In the genomic region with DNA sequence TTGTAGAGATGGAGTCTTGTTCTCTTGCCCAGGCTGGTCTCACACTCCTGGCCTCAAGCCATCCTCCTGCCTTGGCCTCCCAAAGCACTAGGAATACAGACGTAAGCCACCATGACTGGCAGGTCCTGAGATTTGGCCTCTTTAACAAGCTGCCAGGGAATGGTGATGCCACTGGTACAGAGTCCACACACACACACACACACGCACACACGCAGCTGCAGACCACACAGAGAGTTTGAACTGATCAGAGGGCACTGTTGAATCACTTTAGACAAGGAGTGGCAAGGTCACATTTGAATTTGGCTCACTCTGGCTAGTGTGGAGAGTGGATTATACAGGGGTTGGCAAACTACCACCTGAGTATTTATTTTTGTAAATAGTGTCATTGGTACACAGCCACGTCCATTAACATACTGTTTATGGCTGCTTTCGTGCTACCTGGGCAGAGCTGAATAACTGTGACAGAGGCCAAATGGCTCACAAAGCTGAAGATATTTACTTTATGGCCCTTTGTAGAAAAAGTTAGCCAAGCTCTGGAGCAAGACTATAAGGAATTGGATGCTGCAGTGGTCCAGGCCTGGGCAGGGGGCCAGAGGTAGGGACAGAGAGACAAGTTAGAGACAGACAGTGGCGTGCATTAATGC, we compare ENCODE assay signal across 24 cellular contexts. TPM values are rescaled to one million over a fixed set of nuclear protein-coding genes. Genes with fewer than 3 reads are reported as not detected.
DNase-seq lines count a peak whose midpoint lies in the region; ATAC-seq and TF ChIP-seq lines count a peak whose summit lies in the region.
"Had no signal": no experiment of that assay in that cellular context is flagged by ENCODE, and none has a peak within 500 bp of the region (broad histone marks: within the 10 kb centered on the region; RNA-seq: fewer than 3 reads in every experiment).

No MANE protein-coding gene starts in this region.

- peaks cover 26% of the 10 kb centered on the region for H3K79me2 ChIP-seq in PC-3 (ENCODE audit: low read length)
- H3K79me2 ChIP-seq: parathyroid adenoma had no signal

- H3K4me3 ChIP-seq in IMR-90 (ENCODE audit: insufficient read depth, low read depth, low read length) (no peak overlapping the region), PC-3 (ENCODE audit: low read length) (no peak overlapping the region), esophagus squamous epithelium (no peak overlapping the region), prostate gland (no peak overlapping the region), Caco-2 (ENCODE audit: low read depth, low read length) (no peak overlapping the region)
- H3K4me3 ChIP-seq: lower lobe of right lung had no signal

- ATAC-seq in IMR-90 (ENCODE audit: low read depth), result no peak
- ATAC-seq in PC-3, result peak; percentile 74
- no peak for ATAC-seq in GM18511 (IDR thresholded peaks at IDR 0.05; ENCODE audit: unreplicated experiment)
- ATAC-seq: HCT116, lower lobe of right lung had no signal

- H3K14ac ChIP-seq in IMR-90 (replicated peaks; ENCODE audit: low read depth, low read length), result no peak overlapping the region

- no peak overlapping the region for H3K4me3 Mint-ChIP-seq in Caco-2 (ENCODE audit: unreplicated experiment)
- H3K4me3 Mint-ChIP-seq: activated naive CD4-positive, alpha-beta T cell treated with anti-CD3 and anti-CD28 coated beads, Interleukin-2, amount 50 U/mL, for 24 hours; brain; naive B cell had no signal

- peak overlapping the region; percentile 16; the same call in 1 of the 2 replicates for H2AK5ac ChIP-seq in IMR-90 (ENCODE audit: low read depth, low read length)

- BruUV-seq in IMR-90 (replicated peaks; lab: Mats Ljungman, UMichigan) (no TSS peak), PC-3 (replicated peaks; lab: Mats Ljungman, UMichigan) (no TSS peak), Caco-2 (replicated peaks; lab: Mats Ljungman, UMichigan) (no TSS peak)

- POLR2A ChIA-PET in IMR-90 (lab: Charles Lee; ENCODE audit: unreplicated experiment) (interaction anchor here (0.5 kb wide), 1 partner anchor 431 kb away, joined by 5 read pairs; no protein-coding TSS in a partner anchor), PC-3 (lab: Charles Lee; ENCODE audit: unreplicated experiment) (no interaction called here), Caco-2 (lab: Charles Lee) (no interaction called here)

- peaks cover 16% of the 10 kb centered on the region for H3K36me3 Mint-ChIP-seq in Caco-2 (ENCODE audit: insufficient read depth, unreplicated experiment)
- H3K36me3 Mint-ChIP-seq: activated naive CD4-positive, alpha-beta T cell treated with anti-CD3 and anti-CD28 coated beads, Interleukin-2, amount 50 U/mL, for 24 hours; brain; naive B cell had no signal

- WGBS in IMR-90 (ENCODE audit: extremely low coverage in 2 of 2, insufficient read length in 1 of 2), 2 experiments, result 80% methylated on average over 1 of the region's 6 CpGs; no CpG with 5 or more reads in 1 of the 2 experiments
- whole genome bisulfite sequencing in esophagus squamous epithelium, 2 donors, result 37 to 81% methylated on average over 4 to 5 of the region's 6 CpGs
- 34% methylated on average over 6 of the region's 6 CpGs for WGBS in prostate gland

- TF ChIP-seq POLR2A in IMR-90 (IDR thresholded peaks at IDR 0.05; ENCODE audit: low read depth, low read length) (no peak), esophagus squamous epithelium (IDR thresholded peaks at IDR 0.05) (no peak), prostate gland (IDR thresholded peaks at IDR 0.05) (no peak)

- no peak overlapping the region for H3K27ac Mint-ChIP-seq in Caco-2 (ENCODE audit: unreplicated experiment)
- H3K27ac Mint-ChIP-seq: activated naive CD4-positive, alpha-beta T cell treated with anti-CD3 and anti-CD28 coated beads, Interleukin-2, amount 50 U/mL, for 24 hours had no signal

- DNase-seq in IMR-90, result no peak
- peak; percentile 63 for DNase-seq in PC-3
- DNase-seq in esophagus squamous epithelium (lab: John Stamatoyannopoulos, UW), result no peak
- peak; percentile 77 for DNase-seq in prostate gland (ENCODE audit: low spot score)
- no peak for DNase-seq in amniotic stem cell (lab: John Stamatoyannopoulos, UW)
- DNase-seq in T-helper 1 cell, result no peak
- no peak for DNase-seq in Caco-2
- DNase-seq: activated CD4-positive, alpha-beta T cell treated with anti-CD3 and anti-CD28 coated beads, Interleukin-2, amount 50 U/mL, for 48 hours; AML-193; Calu3; dermis blood vessel endothelial cell; lower lobe of right lung; naive B cell; NCI-H1105; NCI-H2171; NCI-H748 treated with DMSO at 0.1 percent for 48 hours; stimulated activated CD4-positive, alpha-beta T cell treated with anti-CD3 and anti-CD28 coated beads, Interleukin-4, amount 100 ng/mL, for 1 hour; SW 1271 had no signal

- H3K9ac ChIP-seq in IMR-90 (ENCODE audit: low read depth, low read length) (no peak overlapping the region), PC-3 (ENCODE audit: low read length) (no peak overlapping the region)
- H3K9ac ChIP-seq: KMS-11, parathyroid adenoma had no signal

- H3K27ac ChIP-seq in IMR-90 (ENCODE audit: insufficient read depth, low read length) (no peak overlapping the region), PC-3 (ENCODE audit: low read length) (peak overlapping the region; percentile 62), esophagus squamous epithelium (peak overlapping the region; percentile 28 to 99 (median 68)), prostate gland (peak overlapping the region; percentile 46 to 63)
- H3K27ac ChIP-seq: KMS-11, lower lobe of right lung, parathyroid adenoma had no signal

- H3K56ac ChIP-seq in IMR-90 (ENCODE audit: extremely low read depth, insufficient read depth, low read length), result no peak overlapping the region

- intact Hi-C loops in IMR-90 (cut with micrococcal nuclease) (no loop called here), PC-3 (cut with micrococcal nuclease) (no loop called here), esophagus squamous epithelium (cut with DNase I) (no loop called here), prostate gland (cut with DNase I) (no loop called here), Caco-2 (cut with micrococcal nuclease; ENCODE audit: unreplicated experiment) (loop anchor here (5.0 kb wide), 1 partner anchor 44 kb away; the partner anchor contains the start of gene SYT17)

- H3K4me2 ChIP-seq in IMR-90 (ENCODE audit: low read depth, low read length) (no peak overlapping the region), PC-3 (ENCODE audit: low read length) (no peak overlapping the region)
- H3K4me2 ChIP-seq: KMS-11 had no signal

- H2AK9ac ChIP-seq in IMR-90 (replicated peaks; ENCODE audit: low read depth, low read length, poor library complexity), result no peak overlapping the region

- H2BK5ac ChIP-seq in IMR-90 (ENCODE audit: low read depth, low read length, poor library complexity, severe bottlenecking), result no peak overlapping the region

- H3K27me3 ChIP-seq in IMR-90 (ENCODE audit: control insufficient read depth, insufficient read depth, low read length), result no peaks in the 10 kb centered on the region
- H3K27me3 ChIP-seq in PC-3 (ENCODE audit: low read length), result no peaks in the 10 kb centered on the region
- no peaks in the 10 kb centered on the region for H3K27me3 ChIP-seq in esophagus squamous epithelium
- no peaks in the 10 kb centered on the region for H3K27me3 ChIP-seq in prostate gland (replicated peaks; ENCODE audit: insufficient read depth)
- H3K27me3 ChIP-seq in Caco-2 (replicated peaks; ENCODE audit: control insufficient read depth, insufficient read depth, low read length), result no peaks in the 10 kb centered on the region

- peaks cover 7 to 50% of the 10 kb centered on the region in 2 experiments; a peak in 3 of 4 replicates for H3K79me1 ChIP-seq in IMR-90 (ENCODE audit: low read depth in 1 of 2, low read length in 2 of 2)

- H2BK120ac ChIP-seq in IMR-90 (ENCODE audit: low read depth, low read length), result no peak overlapping the region

- H4K91ac ChIP-seq in IMR-90 (ENCODE audit: insufficient read depth, low read depth, low read length), result no peak overlapping the region

- H3K4me1 Mint-ChIP-seq in Caco-2 (ENCODE audit: low read depth, unreplicated experiment), result peaks cover 21% of the 10 kb centered on the region

- H2AFZ ChIP-seq in IMR-90 (replicated peaks; ENCODE audit: low read length, poor library complexity) (no peak overlapping the region), PC-3 (ENCODE audit: low read length) (no peak overlapping the region)
- H2AFZ ChIP-seq: parathyroid adenoma had no signal

- H3K4ac ChIP-seq in IMR-90 (ENCODE audit: low read depth, low read length), result peak overlapping the region; percentile 20; the same call in 1 of the 2 replicates

- H2BK15ac ChIP-seq in IMR-90 (ENCODE audit: low read depth, low read length), result no peak overlapping the region

- no peaks in the 10 kb centered on the region for H3F3A ChIP-seq in PC-3 (ENCODE audit: low read length, unreplicated experiment)

- no peak for TF ChIP-seq RAD21 in IMR-90 (IDR thresholded peaks at IDR 0.05; ENCODE audit: low read length)

- no peak overlapping the region for H4K8ac ChIP-seq in IMR-90 (ENCODE audit: low read depth in 2 of 2, low read length in 2 of 2)

- H3K9me3 ChIP-seq in IMR-90 (ENCODE audit: control insufficient read depth, insufficient read depth, low read length), result no peaks in the 10 kb centered on the region
- no peaks in the 10 kb centered on the region for H3K9me3 ChIP-seq in PC-3 (ENCODE audit: low read length)
- peaks cover 0 to 5% (median 0%) of the 10 kb centered on the region in 3 donors for H3K9me3 ChIP-seq in esophagus squamous epithelium
- H3K9me3 ChIP-seq in prostate gland, result no peaks in the 10 kb centered on the region
- H3K9me3 ChIP-seq in Caco-2, result no peaks in the 10 kb centered on the region; the same call in 1 of the 2 replicates

- H3K9me3 Mint-ChIP-seq in Caco-2 (ENCODE audit: unreplicated experiment), result no peaks in the 10 kb centered on the region
- H3K9me3 Mint-ChIP-seq: activated naive CD4-positive, alpha-beta T cell treated with anti-CD3 and anti-CD28 coated beads, Interleukin-2, amount 50 U/mL, for 24 hours had no signal

- H4K20me1 ChIP-seq in IMR-90 (ENCODE audit: insufficient read depth, low read length) (peaks cover 23% of the 10 kb centered on the region), PC-3 (ENCODE audit: low read length) (no peaks in the 10 kb centered on the region)

- H3K4me1 ChIP-seq in IMR-90 (ENCODE audit: control insufficient read depth, insufficient read depth, low read length), result peaks cover 9% of the 10 kb centered on the region
- H3K4me1 ChIP-seq in PC-3 (ENCODE audit: insufficient read depth, low read length), result peaks cover 28% of the 10 kb centered on the region
- H3K4me1 ChIP-seq in esophagus squamous epithelium, result peaks cover 27 to 68% (median 45%) of the 10 kb centered on the region in 3 donors
- H3K4me1 ChIP-seq in prostate gland (replicated peaks), result no peaks in the 10 kb centered on the region
- peaks cover 33% of the 10 kb centered on the region for H3K4me1 ChIP-seq in Caco-2
- H3K4me1 ChIP-seq: parathyroid adenoma had no signal

- no peak overlapping the region for H2BK20ac ChIP-seq in IMR-90 (ENCODE audit: low read depth, low read length)

- H4K5ac ChIP-seq in IMR-90 (ENCODE audit: low read depth, low read length), result no peak overlapping the region

- dilution Hi-C loops in IMR-90 (cut with HindIII; ENCODE audit: low sequenced_read_pairs, unreplicated experiment), result no loop called here

- no peaks in the 10 kb centered on the region for H3K27me3 Mint-ChIP-seq in Caco-2 (ENCODE audit: insufficient read depth, unreplicated experiment)
- H3K27me3 Mint-ChIP-seq: activated naive CD4-positive, alpha-beta T cell treated with anti-CD3 and anti-CD28 coated beads, Interleukin-2, amount 50 U/mL, for 24 hours had no signal

- H3K23ac ChIP-seq in IMR-90 (ENCODE audit: low read depth, low read length), result no peak overlapping the region

- no peaks in the 10 kb centered on the region for H3K9me2 ChIP-seq in PC-3 (replicated peaks; ENCODE audit: low read length)

- TF ChIP-seq CTCF in IMR-90 (conservative IDR thresholded peaks at IDR 0.05; ENCODE audit: low read depth, low read length) (no peak), PC-3 (conservative IDR thresholded peaks at IDR 0.05; ENCODE audit: low read depth, low read length) (no peak), esophagus squamous epithelium (IDR thresholded peaks at IDR 0.05) (no peak), prostate gland (IDR thresholded peaks at IDR 0.05) (no peak), Caco-2 (IDR thresholded peaks at IDR 0.05; ENCODE audit: insufficient read depth in 1 of 2, low read depth in 1 of 2, low read length in 1 of 2, severe bottlenecking in 1 of 2, unreplicated experiment in 1 of 2) (no peak)

- in situ Hi-C loops in IMR-90 (cut with MboI; ENCODE audit: low sequenced_read_pairs), result loop anchor here (25.0 kb wide), 2 partner anchors 589 to 764 kb away; partner anchors contain the start of genes GPRC5B, IQCK and KNOP1

- H3K9me1 ChIP-seq in IMR-90 (ENCODE audit: insufficient read depth, low read length), result peaks cover 8% of the 10 kb centered on the region

- peaks cover 10% of the 10 kb centered on the region for H3K36me3 ChIP-seq in IMR-90 (ENCODE audit: control insufficient read depth, insufficient read depth, low read length)
- H3K36me3 ChIP-seq in PC-3 (ENCODE audit: low read depth, low read length), result no peaks in the 10 kb centered on the region
- H3K36me3 ChIP-seq in esophagus squamous epithelium, result peaks cover 0 to 7% (median 0%) of the 10 kb centered on the region in 3 donors
- no peaks in the 10 kb centered on the region for H3K36me3 ChIP-seq in prostate gland
- H3K36me3 ChIP-seq in Caco-2 (ENCODE audit: control insufficient read depth, insufficient read depth, low read length), result no peaks in the 10 kb centered on the region

- CTCF ChIA-PET in IMR-90 (lab: Yijun Ruan, JAX) (no interaction called here), PC-3 (lab: Charles Lee) (no interaction called here), Caco-2 (lab: Charles Lee) (no interaction called here)

- H3K18ac ChIP-seq in IMR-90 (ENCODE audit: low read depth, low read length), result no peak overlapping the region; the same call in 1 of the 2 replicates

RNA-seq across cellular contexts. Expression of gene ITPRIPL2, which starts 9.9 kb away (rescaled TPM):
- 11.1 and 15.0 TPM in 2 replicates for total RNA-seq in IMR-90 (2012; rRNA removed)
- polyA plus RNA-seq in IMR-90 (2012; rRNA removed), result 9.2 and 10.1 TPM in 2 replicates
- polyA plus RNA-seq in IMR-90 (2012; cell fraction: cytosol; rRNA removed), result 5.2 and 16.1 TPM in 2 replicates
- polyA plus RNA-seq in IMR-90 (2012; cell fraction: nucleus; rRNA removed; ENCODE audit: low replicate concordance), result 6.1 and 13.7 TPM in 2 replicates
- 21.6 and 31.5 TPM in 2 replicates for total RNA-seq in PC-3 (2014; rRNA removed)
- total RNA-seq in esophagus squamous epithelium, result 10 to 100 TPM; 18.3 to 78.6 (median 42.4) TPM
- 10 to 100 TPM; 56.6 to 66.4 TPM for total RNA-seq in prostate gland
- 24.5 TPM in 2 replicates for total RNA-seq in Caco-2 (2022)

RNA-seq across cellular contexts. Expression of gene SYT17, which starts 44.4 kb away (rescaled TPM):
- total RNA-seq in IMR-90 (2012; rRNA removed) (not detected in 2 replicates), PC-3 (2014; rRNA removed) (10.8 and 11.8 TPM in 2 replicates), esophagus squamous epithelium (1 to 10 TPM in 3 of 4 donors, under 1 TPM in 1; 0.88 to 7.6 (median 4.7) TPM), prostate gland (10 to 100 TPM; 24.3 to 32.4 TPM), Caco-2 (2022) (4.2 and 4.6 TPM in 2 replicates)
- not detected in 2 replicates for polyA plus RNA-seq in IMR-90 (2012; rRNA removed)
- polyA plus RNA-seq in IMR-90 (2012; cell fraction: cytosol; rRNA removed), result 0.05 and 0.57 TPM in 2 replicates
- 0.22 and 0.24 TPM in 2 replicates for polyA plus RNA-seq in IMR-90 (2012; cell fraction: nucleus; rRNA removed; ENCODE audit: low replicate concordance)

RNA-seq across cellular contexts. Expression of gene COQ7, which starts 56.2 kb away (rescaled TPM):
- total RNA-seq in IMR-90 (2012; rRNA removed) (10.9 and 15.0 TPM in 2 replicates), PC-3 (2014; rRNA removed) (12.2 and 25.0 TPM in 2 replicates), esophagus squamous epithelium (10 to 100 TPM in 3 of 4 donors, 1 to 10 TPM in 1; 5.6 to 14.4 (median 12.5) TPM), prostate gland (10 to 100 TPM; 31.1 to 32.4 TPM), Caco-2 (2022) (15.7 and 17.3 TPM in 2 replicates)
- 9.4 and 13.6 TPM in 2 replicates for polyA plus RNA-seq in IMR-90 (2012; rRNA removed)
- 9.4 and 10.0 TPM in 2 replicates for polyA plus RNA-seq in IMR-90 (2012; cell fraction: cytosol; rRNA removed)
- polyA plus RNA-seq in IMR-90 (2012; cell fraction: nucleus; rRNA removed; ENCODE audit: low replicate concordance), result 5.1 and 17.6 TPM in 2 replicates

Comparison
In these comparisons a context has a peak if more than half of its experiments do, and no peak if none do; other contexts are left out.
1. DNase-seq: peak in PC-3 (single experiment) and prostate gland (single experiment); none in IMR-90 (single experiment), esophagus squamous epithelium (single experiment), amniotic stem cell (single experiment), T-helper 1 cell (0 of 5) and Caco-2 (0 of 2).